Comparison of ENCODE assay signal across 17 cellular contexts in genomic region chr1:57285979-57286378, GRCh38.
"Had no signal": no experiment of that assay in that cellular context is flagged by ENCODE, and none has a peak within 500 bp of the region (broad histone marks: within the 10 kb centered on the region; RNA-seq: fewer than 3 reads in every experiment).

No MANE protein-coding gene starts in this region.

- H3K27me3 ChIP-seq: gastroesophageal sphincter, heart left ventricle had no signal

- DNase-seq: dermis blood vessel endothelial cell; dorsolateral prefrontal cortex; effector CD4-positive, alpha-beta T cell; effector memory CD4-positive, alpha-beta T cell; foreskin keratinocyte; heart left ventricle; hippocampal formation; left cardiac atrium; left ventricle myocardium inferior; lower lobe of right lung; mesenchymal stem cell; mucosa of descending colon; naive B cell had no signal

- H3K27ac ChIP-seq: coronary artery, dorsolateral prefrontal cortex, esophagus muscularis mucosa, foreskin keratinocyte, gastroesophageal sphincter, heart left ventricle, left ventricle myocardium inferior, lower lobe of right lung had no signal

- H3K27ac Mint-ChIP-seq: mesothelial cell of epicardium, naive B cell had no signal

- H3K36me3 Mint-ChIP-seq: mesothelial cell of epicardium, naive B cell had no signal

- H3K36me3 ChIP-seq: esophagus muscularis mucosa, gastroesophageal sphincter, heart left ventricle, left ventricle myocardium inferior, lower lobe of right lung had no signal

- ATAC-seq: foreskin keratinocyte, gastroesophageal sphincter, heart left ventricle, left cardiac atrium, lower lobe of right lung, mucosa of descending colon had no signal

- H3K4me1 ChIP-seq: esophagus muscularis mucosa, gastroesophageal sphincter, heart left ventricle, left ventricle myocardium inferior, lower lobe of right lung had no signal

- H3K9me3 ChIP-seq: esophagus muscularis mucosa, gastroesophageal sphincter, heart left ventricle, left ventricle myocardium inferior, lower lobe of right lung, mucosa of descending colon had no signal

- H3K9me3 Mint-ChIP-seq: mesothelial cell of epicardium had no signal

- H3K4me1 Mint-ChIP-seq: mesothelial cell of epicardium, naive B cell had no signal

- H3K4me3 Mint-ChIP-seq: mesothelial cell of epicardium, naive B cell had no signal

- H3K4me3 ChIP-seq: coronary artery, dorsolateral prefrontal cortex, esophagus muscularis mucosa, gastroesophageal sphincter, heart left ventricle, left ventricle myocardium inferior, lower lobe of right lung, mucosa of descending colon had no signal
